Comparison of ENCODE assay signal across 14 cellular contexts in genomic region chr2:129078548-129078947, GRCh38.
DNase-seq lines count a peak whose midpoint lies in the region; ATAC-seq, FAIRE-seq and TF ChIP-seq lines count a peak whose summit lies in the region.
"Had no signal": no experiment of that assay in that cellular context is flagged by ENCODE, and none has a peak within 500 bp of the region (broad histone marks: within the 10 kb centered on the region; RNA-seq: fewer than 3 reads in every experiment).

No MANE protein-coding gene starts in this region.

- H3K79me2 ChIP-seq in HepG2 (ENCODE audit: insufficient read depth, low read length), result no peaks in the 10 kb centered on the region

- H3K9me3 Mint-ChIP-seq in progenitor cell of endocrine pancreas (ENCODE audit: low read depth), result no peaks in the 10 kb centered on the region
- H3K9me3 Mint-ChIP-seq: CD4-positive, CD25-positive, alpha-beta regulatory T cell; GM23338; H9 had no signal

- H3K36me3 Mint-ChIP-seq in progenitor cell of endocrine pancreas (ENCODE audit: insufficient read depth), result peaks cover 3% of the 10 kb centered on the region
- H3K36me3 Mint-ChIP-seq: CD4-positive, CD25-positive, alpha-beta regulatory T cell had no signal

- no peaks in the 10 kb centered on the region for H4K20me1 ChIP-seq in HepG2 (ENCODE audit: insufficient read depth, low read length)
- H4K20me1 ChIP-seq: BLaER1 treated with 17β-estradiol and CSF1 and Interleukin-3, amounts not matched to agents 10 nM and 100 nM had no signal

- peak overlapping the region; percentile 88 for H3K27ac Mint-ChIP-seq in progenitor cell of endocrine pancreas
- H3K27ac Mint-ChIP-seq: CD4-positive, CD25-positive, alpha-beta regulatory T cell; GM23338; H9 had no signal

- intact Hi-C loops in HepG2 (cut with micrococcal nuclease; ENCODE audit: unreplicated experiment), result no loop called here

- no peak overlapping the region for H3K4me2 ChIP-seq in HepG2 (ENCODE audit: low read depth, low read length)
- H3K4me2 ChIP-seq: BLaER1 treated with 17β-estradiol and CSF1 and Interleukin-3, amounts not matched to agents 10 nM and 100 nM; GM23338 had no signal

- TF ChIP-seq CTCF in RWPE2 (IDR thresholded peaks at IDR 0.05; ENCODE audit: poor library complexity, severe bottlenecking) (no peak), epithelial cell of esophagus (IDR thresholded peaks at IDR 0.05; ENCODE audit: insufficient read depth, low read depth, low read length, missing control alignments) (peak; percentile 2), HepG2 (CRISPR knock-in tag; IDR thresholded peaks at IDR 0.05) (no peak), progenitor cell of endocrine pancreas (IDR thresholded peaks at IDR 0.05; ENCODE audit: unreplicated experiment) (no peak)

- no peak for FAIRE-seq in HepG2 (lab: Jason Lieb, UNC)

- CTCF ChIA-PET in HepG2 (lab: Yijun Ruan, JAX; ENCODE audit: low intra/inter-chr PET ratio, low total read pairs), result no interaction called here

- WGBS in HepG2 (ENCODE audit: low lambda C conversion rate), result 18% methylated on average over 3 of the region's 3 CpGs

- peaks cover 6% of the 10 kb centered on the region for H3K27me3 Mint-ChIP-seq in progenitor cell of endocrine pancreas
- H3K27me3 Mint-ChIP-seq: CD4-positive, CD25-positive, alpha-beta regulatory T cell had no signal

- no peak for TF ChIP-seq RAD21 in HepG2 (CRISPR knock-in tag; IDR thresholded peaks at IDR 0.05)

- in situ Hi-C loops in HepG2 (cut with HindIII; ENCODE audit: extremely low pct_ligation_motif_present, low pct_unique_long_range_greater_than_20kb), result no loop called here

- H3K4me3 ChIP-seq in RWPE2 (ENCODE audit: severe bottlenecking), result no peak overlapping the region
- no peak overlapping the region for H3K4me3 ChIP-seq in epithelial cell of esophagus (ENCODE audit: low read length)
- no peak overlapping the region for H3K4me3 ChIP-seq in HepG2 (replicated peaks in 1 of 3; ENCODE audit: insufficient read depth in 1 of 3, low read depth in 2 of 3, low read length in 3 of 3)
- H3K4me3 ChIP-seq: BLaER1 treated with 17β-estradiol and CSF1 and Interleukin-3, amounts not matched to agents 10 nM and 100 nM; GM23338 had no signal

- BruUV-seq in HepG2 (replicated peaks; lab: Mats Ljungman, UMichigan), result no TSS peak

- no peak for TF ChIP-seq POLR2A in HepG2 (IDR thresholded peaks at IDR 0.05; ENCODE audit: insufficient read depth in 1 of 2, low read depth in 2 of 2, low read length in 2 of 2)

- H3K4me1 ChIP-seq in RWPE2 (ENCODE audit: insufficient read depth, poor library complexity, severe bottlenecking), result peaks cover 14% of the 10 kb centered on the region
- no peaks in the 10 kb centered on the region for H3K4me1 ChIP-seq in HepG2 (ENCODE audit: insufficient read depth, low read length)
- H3K4me1 ChIP-seq: BLaER1 treated with 17β-estradiol and CSF1 and Interleukin-3, amounts not matched to agents 10 nM and 100 nM had no signal

- H3K9ac ChIP-seq in HepG2 (ENCODE audit: insufficient read depth, low read depth, low read length), result no peak overlapping the region
- H3K9ac ChIP-seq: BLaER1 treated with 17β-estradiol and CSF1 and Interleukin-3, amounts not matched to agents 10 nM and 100 nM had no signal

- H3K4me1 Mint-ChIP-seq in progenitor cell of endocrine pancreas (ENCODE audit: low read depth), result peaks cover 39% of the 10 kb centered on the region
- H3K4me1 Mint-ChIP-seq: CD4-positive, CD25-positive, alpha-beta regulatory T cell had no signal

- DNase-seq in RWPE2 (ENCODE audit: low spot score) (no peak), epithelial cell of esophagus (ENCODE audit: low read depth) (peak; percentile 92), HepG2 (ENCODE audit: low spot score) (no peak), progenitor cell of endocrine pancreas (ENCODE audit: low spot score, unreplicated experiment) (no peak), NCI-H2081 (lab: John Stamatoyannopoulos, UW) (no peak), OCI-M1 (lab: John Stamatoyannopoulos, UW) (no peak)
- DNase-seq in stimulated activated CD4-positive, alpha-beta T cell treated with anti-CD3 and anti-CD28 coated beads, Interleukin-2, amount 100 ng/mL, for 24 hours, result no peak
- DNase-seq: ACHN; CD4-positive, CD25-positive, alpha-beta regulatory T cell; DMS53; H9 had no signal

- ATAC-seq in RWPE2 (ENCODE audit: low read depth), result peak; percentile 59
- peak; percentile 60 for ATAC-seq in HepG2
- no peak for ATAC-seq in HG02763 (IDR thresholded peaks at IDR 0.05; ENCODE audit: unreplicated experiment)
- ATAC-seq: GM23338 had no signal

- H3K36me3 ChIP-seq in RWPE2 (ENCODE audit: low read depth), result no peaks in the 10 kb centered on the region
- no peaks in the 10 kb centered on the region for H3K36me3 ChIP-seq in HepG2 (replicated peaks in 1 of 2; ENCODE audit: control insufficient read depth in 1 of 2, insufficient read depth in 2 of 2, low read length in 2 of 2)
- H3K36me3 ChIP-seq: BLaER1 treated with 17β-estradiol and CSF1 and Interleukin-3, amounts not matched to agents 10 nM and 100 nM had no signal

- H3K27ac ChIP-seq in RWPE2 (ENCODE audit: poor library complexity, severe bottlenecking) (no peak overlapping the region), HepG2 (ENCODE audit: extremely low read length, insufficient read depth, low read length) (no peak overlapping the region)
- H3K27ac ChIP-seq: BLaER1 treated with 17β-estradiol and CSF1 and Interleukin-3, amounts not matched to agents 10 nM and 100 nM had no signal

- H3K4me3 Mint-ChIP-seq in progenitor cell of endocrine pancreas (ENCODE audit: low read depth), result no peak overlapping the region
- H3K4me3 Mint-ChIP-seq: CD4-positive, CD25-positive, alpha-beta regulatory T cell; GM23338; H9 had no signal

- TF ChIP-seq EP300 in HepG2 (IDR thresholded peaks at IDR 0.05; ENCODE audit: low read depth in 2 of 2, low read length in 2 of 2) (no peak), HepG2 (CRISPR knock-in tag; IDR thresholded peaks at IDR 0.05; ENCODE audit: borderline replicate concordance) (no peak)

- no peaks in the 10 kb centered on the region for H3K9me3 ChIP-seq in RWPE2 (ENCODE audit: severe bottlenecking)
- H3K9me3 ChIP-seq in HepG2 (ENCODE audit: low read length), result no peaks in the 10 kb centered on the region
- H3K9me3 ChIP-seq: BLaER1 treated with 17β-estradiol and CSF1 and Interleukin-3, amounts not matched to agents 10 nM and 100 nM had no signal

- H2AFZ ChIP-seq in HepG2 (ENCODE audit: low read length), result no peak overlapping the region
- H2AFZ ChIP-seq: GM23338 had no signal

- POLR2A ChIA-PET in HepG2 (lab: Yijun Ruan, JAX), result no interaction called here

- H3K27me3 ChIP-seq in RWPE2 (ENCODE audit: insufficient read depth, poor library complexity, severe bottlenecking), result no peaks in the 10 kb centered on the region
- peaks cover 1 to 4% of the 10 kb centered on the region in 2 experiments; a peak in 2 of 5 replicates for H3K27me3 ChIP-seq in HepG2 (ENCODE audit: control insufficient read depth in 1 of 2, insufficient read depth in 2 of 2, low read length in 2 of 2)
- H3K27me3 ChIP-seq: BLaER1 treated with 17β-estradiol and CSF1 and Interleukin-3, amounts not matched to agents 10 nM and 100 nM had no signal

TF ChIP-seq in HepG2, 621 proteins besides CTCF, POLR2A, EP300 and RAD21:
- TF ChIP-seq HNF4A (CRISPR knock-in tag; IDR thresholded peaks at IDR 0.05) (0 out of 2 replicates have a peak, but pooled peaks have one; percentile 12), AGO2 (optimal IDR thresholded peaks at IDR 0.05; ENCODE audit: low read depth, low read length) (no peak)
TF ChIP-seq in HepG2: peak in this region for 1.
